In the genomic region with DNA sequence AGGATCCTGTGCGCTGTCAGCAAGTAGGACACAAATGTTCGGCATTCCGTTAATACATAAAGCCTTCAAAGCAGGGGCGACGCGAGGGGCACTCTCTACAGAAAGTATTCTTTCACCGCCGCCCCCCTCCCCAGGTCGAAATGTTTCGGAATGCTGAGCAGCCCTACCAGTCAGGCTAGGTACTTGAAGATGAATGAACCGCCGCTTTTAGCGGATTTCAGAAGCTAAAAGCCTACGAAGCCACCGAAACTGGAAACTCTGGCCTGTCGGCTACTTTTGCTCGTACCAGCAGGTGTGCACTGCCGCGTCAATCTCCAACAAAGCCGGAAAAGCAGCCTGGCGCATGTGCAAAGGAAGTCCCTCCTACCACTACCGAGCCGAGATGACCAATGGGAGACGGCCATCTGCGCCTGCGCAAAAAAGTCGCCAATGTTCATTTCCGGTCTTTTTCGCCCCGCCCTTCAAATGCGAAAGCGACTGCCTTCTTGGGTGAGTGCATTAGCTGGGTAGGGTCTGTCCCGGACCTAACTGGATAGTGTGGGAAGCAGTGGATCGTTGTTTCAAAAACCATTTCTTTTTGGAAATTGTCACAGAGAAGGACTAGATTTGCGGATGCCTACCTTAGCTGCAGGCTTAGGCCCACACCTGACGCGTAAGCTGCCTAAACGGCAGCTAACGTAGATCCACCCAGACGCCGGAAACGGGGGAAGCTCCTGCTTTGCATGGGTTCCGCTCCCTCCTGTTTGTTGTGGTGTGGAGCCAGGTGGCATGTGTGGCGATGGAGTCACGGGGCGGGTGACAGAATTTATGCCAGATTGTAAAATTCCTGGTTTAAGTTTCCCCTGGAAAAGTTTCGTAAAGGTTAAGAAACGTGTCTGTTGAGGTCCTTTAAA, we compare ENCODE assay signal across 8 cellular contexts. TPM values are rescaled to one million over a fixed set of nuclear protein-coding genes. Genes with fewer than 3 reads are reported as not detected.
DNase-seq lines count a peak whose midpoint lies in the region; TF ChIP-seq lines count a peak whose summit lies in the region.

A gene (minus strand): TSS at position 301 of the 893 bp plus-strand sequence. CDS start 534 bp downstream, outside the sequence.

- H3K9me3 ChIP-seq in ES-I3 (ENCODE audit: control insufficient read depth, insufficient read depth, low read length) (no peaks in the 10 kb centered on the region), MM.1S (replicated peaks; ENCODE audit: insufficient read depth, low read length) (no peaks in the 10 kb centered on the region), tibial artery (no peaks in the 10 kb centered on the region)

- peak within 1 kb of the TSS; percentile 70 for H2AFZ ChIP-seq in MM.1S (ENCODE audit: low read length)

- H3K36me3 Mint-ChIP-seq in osteocyte (ENCODE audit: unreplicated experiment), result peaks cover 2% of the 10 kb centered on the region

- peak within 1 kb of the TSS; percentile 88 for H3K4me2 ChIP-seq in MM.1S (ENCODE audit: low read depth, low read length)

- H3K27me3 ChIP-seq in H7 (ENCODE audit: control insufficient read depth, insufficient read depth, low read length) (no peaks in the 10 kb centered on the region), MM.1S (replicated peaks; ENCODE audit: insufficient read depth, low read length) (no peaks in the 10 kb centered on the region), tibial artery (no peaks in the 10 kb centered on the region)

- peak; percentile 93 for DNase-seq in H7
- peak; percentile 98 for DNase-seq in MM.1S
- DNase-seq in activated T-helper 9 cell treated with anti-CD3 and anti-CD28 coated beads, Interleukin-2, amount 50 U/mL, for 16 hours (ENCODE audit: low read depth), result peak; percentile 96
- DNase-seq in germinal center (ENCODE audit: low spot score), result peak; percentile 100
- peak; percentile 99 for DNase-seq in osteocyte (ENCODE audit: extremely low spot score, unreplicated experiment)
- DNase-seq in tibial artery, result peak; percentile 96 to 99
- no peak for DNase-seq in SW 1271 (lab: John Stamatoyannopoulos, UW)

- H4K20me1 ChIP-seq in MM.1S (ENCODE audit: insufficient read depth, low read length), result no peaks in the 10 kb centered on the region

- no peaks in the 10 kb centered on the region for H3K9me2 ChIP-seq in MM.1S (replicated peaks; ENCODE audit: insufficient read depth, low read length)

- peak within 1 kb of the TSS; percentile 94 for H3K4me3 Mint-ChIP-seq in osteocyte (ENCODE audit: unreplicated experiment)

- H3K36me3 ChIP-seq in ES-I3 (ENCODE audit: insufficient read depth, low read length) (no peaks in the 10 kb centered on the region), H7 (replicated peaks; ENCODE audit: control insufficient read depth, insufficient read depth, low read length) (no peaks in the 10 kb centered on the region; the same call in none of the 2 replicates), MM.1S (replicated peaks; ENCODE audit: insufficient read depth, low read length) (no peaks in the 10 kb centered on the region), tibial artery (peaks cover 0 to 10% (median 3%) of the 10 kb centered on the region in 3 donors)

- no peak; the same call in 1 of the 2 replicates for TF ChIP-seq CTCF in MM.1S (IDR thresholded peaks at IDR 0.05; ENCODE audit: low read length)
- TF ChIP-seq CTCF in osteocyte (IDR thresholded peaks at IDR 0.05), result no peak
- TF ChIP-seq CTCF in tibial artery (IDR thresholded peaks at IDR 0.05), result peak; percentile 8 to 24

- H3K27me3 Mint-ChIP-seq in osteocyte (ENCODE audit: unreplicated experiment), result no peaks in the 10 kb centered on the region

- intact Hi-C loops in tibial artery (cut with DNase I; ENCODE audit: low total_unique reads), result no loop called here

- peak within 1 kb of the TSS; percentile 98 for H3K27ac Mint-ChIP-seq in osteocyte (ENCODE audit: unreplicated experiment)

- no peaks in the 10 kb centered on the region for H3K9me3 Mint-ChIP-seq in osteocyte (ENCODE audit: unreplicated experiment)

- H3K9ac ChIP-seq in ES-I3 (ENCODE audit: low read depth, low read length) (peak within 1 kb of the TSS; percentile 85), MM.1S (ENCODE audit: low read length) (peak within 1 kb of the TSS; percentile 88)

- peak within 1 kb of the TSS; percentile 97 for H3K27ac ChIP-seq in MM.1S (ENCODE audit: low read length)
- peak within 1 kb of the TSS; percentile 89 to 92 for H3K27ac ChIP-seq in tibial artery

- H3K79me2 ChIP-seq in MM.1S (ENCODE audit: low read length), result peaks cover 36% of the 10 kb centered on the region

- H3K4me1 Mint-ChIP-seq in osteocyte (ENCODE audit: unreplicated experiment), result peaks cover 30% of the 10 kb centered on the region

- peaks cover 27% of the 10 kb centered on the region for H3F3A ChIP-seq in MM.1S (ENCODE audit: insufficient read depth, low read length)

- H3K4me3 ChIP-seq in H7 (ENCODE audit: insufficient read depth, low read depth, low read length) (peak within 1 kb of the TSS; percentile 81), MM.1S (ENCODE audit: low read length) (peak within 1 kb of the TSS; percentile 76), tibial artery (peak within 1 kb of the TSS; percentile 68 to 88)

- H3K4me1 ChIP-seq in ES-I3 (ENCODE audit: insufficient read depth, low read length), result no peaks in the 10 kb centered on the region
- H3K4me1 ChIP-seq in MM.1S (ENCODE audit: low read length), result peaks cover 7% of the 10 kb centered on the region
- peaks cover 0 to 39% (median 24%) of the 10 kb centered on the region in 4 donors for H3K4me1 ChIP-seq in tibial artery

RNA-seq across cellular contexts. Expression of the gene that starts here (rescaled TPM):
- 1.1 and 1.2 TPM in 2 replicates for total RNA-seq in H7 (2014; rRNA removed; shearing (Covaris generic))
- 5.6 and 6.5 TPM in 2 replicates for total RNA-seq in osteocyte

Comparison
In these comparisons a context has a peak if more than half of its experiments do, and no peak if none do; other contexts are left out.
1. DNase-seq: peak in H7 (single experiment), MM.1S (single experiment), activated T-helper 9 cell treated with anti-CD3 and anti-CD28 coated beads, Interleukin-2, amount 50 U/mL, for 16 hours (single experiment), germinal center (single experiment), osteocyte (single experiment) and tibial artery (2 of 2); none in SW 1271 (0 of 2).
2. CTCF ChIP-seq: peak in tibial artery (2 of 2); none in MM.1S (single experiment) and osteocyte (single experiment).
3. Peak in every context shown above with its lines, with median percentiles within 50 percentile points of each other: H3K4me3 ChIP-seq.